In genomic region chr4:90071289-90072235, GRCh38 we compare ENCODE assay signal across 16 cellular contexts. TPM values are rescaled to one million over a fixed set of nuclear protein-coding genes. Genes with fewer than 3 reads are reported as not detected.
DNase-seq lines count a peak whose midpoint lies in the region; ATAC-seq and TF ChIP-seq lines count a peak whose summit lies in the region.
"Had no signal": no experiment of that assay in that cellular context is flagged by ENCODE, and none has a peak within 500 bp of the region (broad histone marks: within the 10 kb centered on the region; RNA-seq: fewer than 3 reads in every experiment).

No MANE protein-coding gene starts in this region.

- H3K36me3 ChIP-seq in CD8-positive, alpha-beta T cell (ENCODE audit: insufficient read depth, low read length): no peaks in the 10 kb centered on the region
- H3K36me3 ChIP-seq: cardiac muscle cell had no signal

- H3K27me3 ChIP-seq in CD8-positive, alpha-beta T cell (ENCODE audit: insufficient read depth, low read length): no peaks in the 10 kb centered on the region
- H3K27me3 ChIP-seq: cardiac muscle cell had no signal

- H3K9me3 Mint-ChIP-seq in natural killer cell treated with Interleukin-12 subunit alpha and Interleukin-12 subunit beta and Interleukin-15 and Interleukin-18, amount 100 ng/mL, for 72 hours: no peaks in the 10 kb centered on the region
- H3K9me3 Mint-ChIP-seq in CD8-positive, alpha-beta T cell: no peaks in the 10 kb centered on the region

- TF ChIP-seq CTCF in CD8-positive, alpha-beta T cell (IDR thresholded peaks at IDR 0.05): no peak

- no peak overlapping the region for H3K4me3 Mint-ChIP-seq in natural killer cell treated with Interleukin-12 subunit alpha and Interleukin-12 subunit beta and Interleukin-15 and Interleukin-18, amount 100 ng/mL, for 72 hours
- H3K4me3 Mint-ChIP-seq in CD8-positive, alpha-beta T cell: no peak overlapping the region
- H3K4me3 Mint-ChIP-seq: HFFc6 had no signal

- peak; percentile 78 for DNase-seq in MV-4-11 (lab: John Stamatoyannopoulos, UW)
- peak; percentile 5 for DNase-seq in inferior parietal cortex (ENCODE audit: extremely low spot score)
- no peak for DNase-seq in activated T-cell treated with anti-CD3 and anti-CD28 coated beads, Interleukin-2, amount 50 U/mL, for 48 hours
- DNase-seq in natural killer cell treated with Interleukin-12 subunit alpha and Interleukin-12 subunit beta and Interleukin-15 and Interleukin-18, amount 100 ng/mL, for 72 hours (ENCODE audit: low spot score): no peak
- no peak for DNase-seq in CD8-positive, alpha-beta T cell
- DNase-seq: activated naive CD4-positive, alpha-beta T cell treated with Interleukin-2 at 50 U/mL for 16 hours; DMS53; HFFc6; kidney glomerular epithelial cell; NCI-H1694; NCI-H524 treated with DMSO at 0.1 percent for 48 hours; stimulated activated CD4-positive, alpha-beta T cell treated with anti-CD3 and anti-CD28 coated beads, Interleukin-2, amount 100 ng/mL, for 48 hours had no signal

- no peaks in the 10 kb centered on the region for H3K36me3 Mint-ChIP-seq in natural killer cell treated with Interleukin-12 subunit alpha and Interleukin-12 subunit beta and Interleukin-15 and Interleukin-18, amount 100 ng/mL, for 72 hours
- H3K36me3 Mint-ChIP-seq in CD8-positive, alpha-beta T cell: no peaks in the 10 kb centered on the region

- ATAC-seq in GM18519 (IDR thresholded peaks at IDR 0.05; ENCODE audit: low FRiP score, unreplicated experiment): peak; percentile 58
- ATAC-seq in GM21717 (IDR thresholded peaks at IDR 0.05; ENCODE audit: unreplicated experiment): peak; percentile 82
- ATAC-seq in HG03097 (IDR thresholded peaks at IDR 0.05; ENCODE audit: low FRiP score, unreplicated experiment): no peak
- ATAC-seq in natural killer cell treated with Interleukin-12 subunit alpha and Interleukin-12 subunit beta and Interleukin-15 and Interleukin-18, amount 100 ng/mL, for 72 hours: no peak
- ATAC-seq in CD8-positive, alpha-beta T cell: no peak

- no peaks in the 10 kb centered on the region for H3K4me1 ChIP-seq in CD8-positive, alpha-beta T cell (ENCODE audit: insufficient read depth, low read length)

- peaks cover 0 to 5% of the 10 kb centered on the region in 2 donors for H3K27me3 Mint-ChIP-seq in natural killer cell treated with Interleukin-12 subunit alpha and Interleukin-12 subunit beta and Interleukin-15 and Interleukin-18, amount 100 ng/mL, for 72 hours
- peaks cover 6% of the 10 kb centered on the region for H3K27me3 Mint-ChIP-seq in CD8-positive, alpha-beta T cell (ENCODE audit: low read depth)

- CTCF ChIA-PET in CD8-positive, alpha-beta T cell (lab: Charles Lee): no interaction called here

- no peak overlapping the region for H3K4me3 ChIP-seq in CD8-positive, alpha-beta T cell (ENCODE audit: low read depth, low read length)
- H3K4me3 ChIP-seq: cardiac muscle cell had no signal

- H3K9me3 ChIP-seq in CD8-positive, alpha-beta T cell (ENCODE audit: low read length): no peaks in the 10 kb centered on the region

- POLR2A ChIA-PET in CD8-positive, alpha-beta T cell (lab: Charles Lee): no interaction called here

- intact Hi-C loops in CD8-positive, alpha-beta T cell (cut with DNase I, micrococcal nuclease): no loop called here

- H3K27ac Mint-ChIP-seq in natural killer cell treated with Interleukin-12 subunit alpha and Interleukin-12 subunit beta and Interleukin-15 and Interleukin-18, amount 100 ng/mL, for 72 hours: no peak overlapping the region
- no peak overlapping the region for H3K27ac Mint-ChIP-seq in CD8-positive, alpha-beta T cell
- H3K27ac Mint-ChIP-seq: HFFc6 had no signal

- no peaks in the 10 kb centered on the region for H3K4me1 Mint-ChIP-seq in natural killer cell treated with Interleukin-12 subunit alpha and Interleukin-12 subunit beta and Interleukin-15 and Interleukin-18, amount 100 ng/mL, for 72 hours (ENCODE audit: low read depth in 2 of 2)
- H3K4me1 Mint-ChIP-seq in CD8-positive, alpha-beta T cell (ENCODE audit: low read depth): no peaks in the 10 kb centered on the region

- H3K27ac ChIP-seq in CD8-positive, alpha-beta T cell (ENCODE audit: low read depth, low read length): no peak overlapping the region
- H3K27ac ChIP-seq: cardiac muscle cell had no signal

RNA-seq across cellular contexts. Expression of gene CCSER1, which starts 55.6 kb away (rescaled TPM):
- under 1 TPM in 1 of 2 donors, not detected in 1; 0.17 TPM for total RNA-seq in natural killer cell treated with Interleukin-12 subunit alpha and Interleukin-12 subunit beta and Interleukin-15 and Interleukin-18, amount 100 ng/mL, for 72 hours
- under 1 TPM in 1 of 2 experiments, not detected in 1; 0.61 TPM for total RNA-seq in CD8-positive, alpha-beta T cell
- total RNA-seq: HFFc6 had no signal

Comparison
In these comparisons a context has a peak if more than half of its experiments do, and no peak if none do; other contexts are left out.
1. ATAC-seq: peak in GM18519 (single experiment) and GM21717 (single experiment); none in HG03097 (single experiment), natural killer cell treated with Interleukin-12 subunit alpha and Interleukin-12 subunit beta and Interleukin-15 and Interleukin-18, amount 100 ng/mL, for 72 hours (0 of 2) and CD8-positive, alpha-beta T cell (single experiment).
2. DNase-seq: peak in MV-4-11 (single experiment) and inferior parietal cortex (single experiment); none in activated T-cell treated with anti-CD3 and anti-CD28 coated beads, Interleukin-2, amount 50 U/mL, for 48 hours (0 of 2), natural killer cell treated with Interleukin-12 subunit alpha and Interleukin-12 subunit beta and Interleukin-15 and Interleukin-18, amount 100 ng/mL, for 72 hours (single experiment) and CD8-positive, alpha-beta T cell (0 of 7).